Comparison of ENCODE assay signal across 1 cellular context in genomic region chr2:3536682-3537632, GRCh38.
TF ChIP-seq lines count a peak whose summit lies in the region.

No MANE protein-coding gene starts in this region.

TF ChIP-seq in HepG2, 621 proteins besides CTCF, POLR2A, EP300 and RAD21 (continued from another document and continues in another):
- TF ChIP-seq, protein P1, sequence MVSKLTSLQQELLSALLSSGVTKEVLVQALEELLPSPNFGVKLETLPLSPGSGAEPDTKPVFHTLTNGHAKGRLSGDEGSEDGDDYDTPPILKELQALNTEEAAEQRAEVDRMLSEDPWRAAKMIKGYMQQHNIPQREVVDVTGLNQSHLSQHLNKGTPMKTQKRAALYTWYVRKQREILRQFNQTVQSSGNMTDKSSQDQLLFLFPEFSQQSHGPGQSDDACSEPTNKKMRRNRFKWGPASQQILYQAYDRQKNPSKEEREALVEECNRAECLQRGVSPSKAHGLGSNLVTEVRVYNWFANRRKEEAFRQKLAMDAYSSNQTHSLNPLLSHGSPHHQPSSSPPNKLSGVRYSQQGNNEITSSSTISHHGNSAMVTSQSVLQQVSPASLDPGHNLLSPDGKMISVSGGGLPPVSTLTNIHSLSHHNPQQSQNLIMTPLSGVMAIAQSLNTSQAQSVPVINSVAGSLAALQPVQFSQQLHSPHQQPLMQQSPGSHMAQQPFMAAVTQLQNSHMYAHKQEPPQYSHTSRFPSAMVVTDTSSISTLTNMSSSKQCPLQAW (CRISPR knock-in tag; IDR thresholded peaks at IDR 0.05), result peak; percentile 67
- TF ChIP-seq ZNF121 (CRISPR knock-in tag; IDR thresholded peaks at IDR 0.05) (peak; percentile 85), MXD4 (CRISPR knock-in tag; IDR thresholded peaks at IDR 0.05) (peak; percentile 77; the same call in 1 of the 2 replicates), CENPX (CRISPR knock-in tag; IDR thresholded peaks at IDR 0.05) (no peak), BRCA1 (CRISPR knock-in tag; IDR thresholded peaks at IDR 0.05) (peak; percentile 85; the same call in 1 of the 2 replicates), RCOR2 (CRISPR knock-in tag; IDR thresholded peaks at IDR 0.05) (no peak), PRDM15 (CRISPR knock-in tag; IDR thresholded peaks at IDR 0.05) (0 out of 2 replicates have a peak, but pooled peaks have one; percentile 55), ATRX (CRISPR knock-in tag; IDR thresholded peaks at IDR 0.05; ENCODE audit: borderline replicate concordance) (no peak), NRL (CRISPR knock-in tag; IDR thresholded peaks at IDR 0.05; ENCODE audit: borderline replicate concordance) (no peak), ZNF747 (CRISPR knock-in tag; IDR thresholded peaks at IDR 0.05; ENCODE audit: borderline replicate concordance) (peak; percentile 45; the same call in 1 of the 2 replicates), ZNF710 (CRISPR knock-in tag; IDR thresholded peaks at IDR 0.05; ENCODE audit: borderline replicate concordance) (peak; percentile 42; the same call in 1 of the 2 replicates), TP53 (CRISPR knock-in tag; conservative IDR thresholded peaks at IDR 0.05) (peak; percentile 67; the same call in 1 of the 2 replicates), TFDP2 (CRISPR knock-in tag; IDR thresholded peaks at IDR 0.05) (peak; percentile 49; the same call in 1 of the 2 replicates), ZNF816 (CRISPR knock-in tag; IDR thresholded peaks at IDR 0.05; ENCODE audit: borderline replicate concordance) (no peak), ZKSCAN8 (CRISPR knock-in tag; IDR thresholded peaks at IDR 0.05; ENCODE audit: borderline replicate concordance) (no peak), FOXK2 (IDR thresholded peaks at IDR 0.05) (no peak), ZFP90 (CRISPR knock-in tag; IDR thresholded peaks at IDR 0.05; ENCODE audit: borderline replicate concordance) (peak; percentile 73; the same call in 1 of the 2 replicates), ZNF484 (CRISPR knock-in tag; IDR thresholded peaks at IDR 0.05; ENCODE audit: borderline replicate concordance, low read depth) (0 out of 2 replicates have a peak, but pooled peaks have one; percentile 26), LCORL (IDR thresholded peaks at IDR 0.05) (no peak), LCORL (CRISPR knock-in tag; IDR thresholded peaks at IDR 0.05) (no peak), ERF (CRISPR knock-in tag; IDR thresholded peaks at IDR 0.05) (0 out of 2 replicates have a peak, but pooled peaks have one; percentile 41), MBNL3 (CRISPR knock-in tag; conservative IDR thresholded peaks at IDR 0.05) (no peak), ZNF224 (CRISPR knock-in tag; IDR thresholded peaks at IDR 0.05) (no peak), TEAD2 (CRISPR knock-in tag; IDR thresholded peaks at IDR 0.05) (no peak), ZNF501 (CRISPR knock-in tag; IDR thresholded peaks at IDR 0.05) (peak; percentile 39), ZKSCAN5 (CRISPR knock-in tag; IDR thresholded peaks at IDR 0.05) (no peak), ONECUT2 (CRISPR knock-in tag; IDR thresholded peaks at IDR 0.05) (no peak), PITX1 (CRISPR knock-in tag; IDR thresholded peaks at IDR 0.05) (peak; percentile 21; the same call in 1 of the 2 replicates), HOXD1 (CRISPR knock-in tag; IDR thresholded peaks at IDR 0.05) (0 out of 2 replicates have a peak, but pooled peaks have one; percentile 46), ZXDC (CRISPR knock-in tag; IDR thresholded peaks at IDR 0.05) (no peak), MNT (IDR thresholded peaks at IDR 0.05) (no peak), RARG (CRISPR knock-in tag; IDR thresholded peaks at IDR 0.05; ENCODE audit: low read depth) (no peak), KDM6A (CRISPR knock-in tag; IDR thresholded peaks at IDR 0.05; ENCODE audit: low read depth) (no peak)
- TF ChIP-seq, protein P2, sequence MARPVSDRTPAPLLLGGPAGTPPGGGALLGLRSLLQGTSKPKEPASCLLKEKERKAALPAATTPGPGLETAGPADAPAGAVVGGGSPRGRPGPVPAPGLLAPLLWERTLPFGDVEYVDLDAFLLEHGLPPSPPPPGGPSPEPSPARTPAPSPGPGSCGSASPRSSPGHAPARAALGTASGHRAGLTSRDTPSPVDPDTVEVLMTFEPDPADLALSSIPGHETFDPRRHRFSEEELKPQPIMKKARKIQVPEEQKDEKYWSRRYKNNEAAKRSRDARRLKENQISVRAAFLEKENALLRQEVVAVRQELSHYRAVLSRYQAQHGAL (CRISPR knock-in tag; IDR thresholded peaks at IDR 0.05; ENCODE audit: not compliant biosample characterization), result no peak
- TF ChIP-seq, protein P3, sequence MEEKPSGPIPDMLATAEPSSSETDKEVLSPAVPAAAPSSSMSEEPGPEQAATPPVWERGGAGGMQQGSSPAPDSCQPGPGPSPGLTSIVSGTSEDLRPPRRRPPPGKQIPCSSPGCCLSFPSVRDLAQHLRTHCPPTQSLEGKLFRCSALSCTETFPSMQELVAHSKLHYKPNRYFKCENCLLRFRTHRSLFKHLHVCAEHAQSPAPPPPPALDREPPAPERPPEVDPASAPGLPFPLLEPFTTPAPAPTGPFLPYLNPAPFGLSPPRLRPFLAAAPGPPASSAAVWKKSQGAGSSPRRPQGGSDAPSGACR (CRISPR knock-in tag; IDR thresholded peaks at IDR 0.05), result no peak
- TF ChIP-seq, protein P4, sequence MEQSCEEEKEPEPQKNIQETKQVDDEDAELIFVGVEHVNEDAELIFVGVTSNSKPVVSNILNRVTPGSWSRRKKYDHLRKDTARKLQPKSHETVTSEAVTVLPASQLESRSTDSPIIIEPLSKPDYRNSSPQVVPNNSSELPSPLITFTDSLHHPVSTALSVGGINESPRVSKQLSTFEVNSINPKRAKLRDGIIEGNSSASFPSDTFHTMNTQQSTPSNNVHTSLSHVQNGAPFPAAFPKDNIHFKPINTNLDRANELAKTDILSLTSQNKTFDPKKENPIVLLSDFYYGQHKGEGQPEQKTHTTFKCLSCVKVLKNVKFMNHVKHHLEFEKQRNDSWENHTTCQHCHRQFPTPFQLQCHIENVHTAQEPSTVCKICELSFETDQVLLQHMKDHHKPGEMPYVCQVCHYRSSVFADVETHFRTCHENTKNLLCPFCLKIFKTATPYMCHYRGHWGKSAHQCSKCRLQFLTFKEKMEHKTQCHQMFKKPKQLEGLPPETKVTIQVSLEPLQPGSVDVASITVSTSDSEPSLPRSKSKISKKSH (CRISPR knock-in tag; IDR thresholded peaks at IDR 0.05; ENCODE audit: borderline replicate concordance), result no peak
- TF ChIP-seq, protein P5, sequence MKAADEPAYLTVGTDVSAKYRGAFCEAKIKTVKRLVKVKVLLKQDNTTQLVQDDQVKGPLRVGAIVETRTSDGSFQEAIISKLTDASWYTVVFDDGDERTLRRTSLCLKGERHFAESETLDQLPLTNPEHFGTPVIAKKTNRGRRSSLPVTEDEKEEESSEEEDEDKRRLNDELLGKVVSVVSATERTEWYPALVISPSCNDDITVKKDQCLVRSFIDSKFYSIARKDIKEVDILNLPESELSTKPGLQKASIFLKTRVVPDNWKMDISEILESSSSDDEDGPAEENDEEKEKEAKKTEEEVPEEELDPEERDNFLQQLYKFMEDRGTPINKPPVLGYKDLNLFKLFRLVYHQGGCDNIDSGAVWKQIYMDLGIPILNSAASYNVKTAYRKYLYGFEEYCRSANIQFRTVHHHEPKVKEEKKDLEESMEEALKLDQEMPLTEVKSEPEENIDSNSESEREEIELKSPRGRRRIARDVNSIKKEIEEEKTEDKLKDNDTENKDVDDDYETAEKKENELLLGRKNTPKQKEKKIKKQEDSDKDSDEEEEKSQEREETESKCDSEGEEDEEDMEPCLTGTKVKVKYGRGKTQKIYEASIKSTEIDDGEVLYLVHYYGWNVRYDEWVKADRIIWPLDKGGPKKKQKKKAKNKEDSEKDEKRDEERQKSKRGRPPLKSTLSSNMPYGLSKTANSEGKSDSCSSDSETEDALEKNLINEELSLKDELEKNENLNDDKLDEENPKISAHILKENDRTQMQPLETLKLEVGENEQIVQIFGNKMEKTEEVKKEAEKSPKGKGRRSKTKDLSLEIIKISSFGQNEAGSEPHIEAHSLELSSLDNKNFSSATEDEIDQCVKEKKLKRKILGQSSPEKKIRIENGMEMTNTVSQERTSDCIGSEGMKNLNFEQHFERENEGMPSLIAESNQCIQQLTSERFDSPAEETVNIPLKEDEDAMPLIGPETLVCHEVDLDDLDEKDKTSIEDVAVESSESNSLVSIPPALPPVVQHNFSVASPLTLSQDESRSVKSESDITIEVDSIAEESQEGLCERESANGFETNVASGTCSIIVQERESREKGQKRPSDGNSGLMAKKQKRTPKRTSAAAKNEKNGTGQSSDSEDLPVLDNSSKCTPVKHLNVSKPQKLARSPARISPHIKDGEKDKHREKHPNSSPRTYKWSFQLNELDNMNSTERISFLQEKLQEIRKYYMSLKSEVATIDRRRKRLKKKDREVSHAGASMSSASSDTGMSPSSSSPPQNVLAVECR (CRISPR knock-in tag; IDR thresholded peaks at IDR 0.05; ENCODE audit: borderline replicate concordance), result peak; percentile 40; the same call in 1 of the 2 replicates
